ENCODE assay signal across 15 cellular contexts in genomic region chr4:16029329-16029728, GRCh38. TPM values are rescaled to one million over a fixed set of nuclear protein-coding genes. Genes with fewer than 3 reads are reported as not detected.
A peak's percentile ranks its signal among the peaks of the same experiment; 100 is the strongest.
DNase-seq lines count a peak whose midpoint lies in the region; ATAC-seq and TF ChIP-seq lines count a peak whose summit lies in the region.
"Had no signal": no experiment of that assay in that cellular context is flagged by ENCODE, and none has a peak within 500 bp of the region (broad histone marks: within the 10 kb centered on the region; RNA-seq: fewer than 3 reads in every experiment).

No MANE protein-coding gene starts in this region.

- H3K4me3 ChIP-seq in WI38 (ENCODE audit: low read depth, low read length) (peak overlapping the region; percentile 29), thoracic aorta (peak overlapping the region; percentile 16)
- H3K4me3 ChIP-seq: esophagus muscularis mucosa, left ventricle myocardium inferior, pancreas had no signal

- H3K4me1 ChIP-seq in thoracic aorta (ENCODE audit: control insufficient read depth in 1 of 2, low read depth in 2 of 2), result peaks cover 0 to 24% of the 10 kb centered on the region in 2 donors

- no peaks in the 10 kb centered on the region for H3K36me3 ChIP-seq in thoracic aorta
- H3K36me3 ChIP-seq: esophagus muscularis mucosa, left ventricle myocardium inferior, pancreas had no signal

- TF ChIP-seq CTCF in WI38 (IDR thresholded peaks at IDR 0.05; ENCODE audit: low read depth, low read length), result no peak
- no peak for TF ChIP-seq CTCF in thoracic aorta (IDR thresholded peaks at IDR 0.05)

- peak overlapping the region; percentile 6 to 9 for H3K27ac ChIP-seq in thoracic aorta
- H3K27ac ChIP-seq: esophagus muscularis mucosa, left ventricle myocardium inferior, pancreas, RWPE1 had no signal

- H3K9me3 ChIP-seq in thoracic aorta, result no peaks in the 10 kb centered on the region
- H3K9me3 ChIP-seq: esophagus muscularis mucosa, left ventricle myocardium inferior, pancreas had no signal

- no peaks in the 10 kb centered on the region for H3K4me1 Mint-ChIP-seq in activated naive CD8-positive, alpha-beta T cell treated with anti-CD3 and anti-CD28 coated beads for 36 hours

- H3K9me3 Mint-ChIP-seq in activated naive CD8-positive, alpha-beta T cell treated with anti-CD3 and anti-CD28 coated beads for 36 hours, result no peaks in the 10 kb centered on the region
- H3K9me3 Mint-ChIP-seq: brain had no signal

- H3K4me3 Mint-ChIP-seq in activated naive CD8-positive, alpha-beta T cell treated with anti-CD3 and anti-CD28 coated beads for 36 hours, result no peak overlapping the region

- no peaks in the 10 kb centered on the region for H3K27me3 ChIP-seq in thoracic aorta (replicated peaks; ENCODE audit: insufficient read depth)
- H3K27me3 ChIP-seq: pancreas had no signal

- H3K27ac Mint-ChIP-seq in activated naive CD8-positive, alpha-beta T cell treated with anti-CD3 and anti-CD28 coated beads for 36 hours, result no peak overlapping the region

- no peak for ATAC-seq in thoracic aorta (ENCODE audit: insufficient number of reproducible peaks, low FRiP score, low read depth)
- ATAC-seq: pancreas had no signal

- H3K36me3 Mint-ChIP-seq in activated naive CD8-positive, alpha-beta T cell treated with anti-CD3 and anti-CD28 coated beads for 36 hours, result no peaks in the 10 kb centered on the region
- H3K36me3 Mint-ChIP-seq: brain had no signal

- H3K27me3 Mint-ChIP-seq in activated naive CD8-positive, alpha-beta T cell treated with anti-CD3 and anti-CD28 coated beads for 36 hours, result peaks cover 5% of the 10 kb centered on the region
- H3K27me3 Mint-ChIP-seq: brain had no signal

- DNase-seq in NCI-H524 (lab: John Stamatoyannopoulos, UW) (peak; percentile 3 to 78), NCI-H524 treated with DMSO at 0.1 percent for 48 hours (lab: John Stamatoyannopoulos, UW) (no peak), glomerular visceral epithelial cell (ENCODE audit: extremely low spot score) (peak; percentile 21), thoracic aorta (ENCODE audit: low spot score) (no peak), dermis blood vessel endothelial cell (no peak)
- no peak for DNase-seq in activated naive CD8-positive, alpha-beta T cell treated with anti-CD3 and anti-CD28 coated beads for 36 hours
- no peak for DNase-seq in activated CD4-positive, alpha-beta T cell treated with anti-CD3 and anti-CD28 coated beads, Interleukin-2, amount 50 U/mL, for 4 hours
- DNase-seq: activated T-cell treated with anti-CD3 and anti-CD28 coated beads for 4 hours; left ventricle myocardium inferior; pancreas; stimulated activated CD4-positive, alpha-beta T cell treated with anti-CD3 and anti-CD28 coated beads, Interleukin-4, amount 100 ng/mL, for 24 hours had no signal

RNA-seq across cellular contexts. Expression of gene PROM1, which starts 54.5 kb away (rescaled TPM):
- total RNA-seq in thoracic aorta, result 1 to 10 TPM; 3.2 to 7.1 TPM
- under 1 TPM; 0.34 to 0.56 TPM for total RNA-seq in activated naive CD8-positive, alpha-beta T cell treated with anti-CD3 and anti-CD28 coated beads for 36 hours
- 0.14 and 1.0 TPM in 2 replicates for total RNA-seq in dermis blood vessel endothelial cell

Comparison
In these comparisons a context has a peak if more than half of its experiments do, and no peak if none do; other contexts are left out.
1. DNase-seq: peak in NCI-H524 (2 of 2) and glomerular visceral epithelial cell (single experiment); none in NCI-H524 treated with DMSO at 0.1 percent for 48 hours (single experiment), thoracic aorta (single experiment), activated naive CD8-positive, alpha-beta T cell treated with anti-CD3 and anti-CD28 coated beads for 36 hours (single experiment), dermis blood vessel endothelial cell (single experiment) and activated CD4-positive, alpha-beta T cell treated with anti-CD3 and anti-CD28 coated beads, Interleukin-2, amount 50 U/mL, for 4 hours (0 of 2).